ENCODE assay signal across 11 cellular contexts in the genomic region with DNA sequence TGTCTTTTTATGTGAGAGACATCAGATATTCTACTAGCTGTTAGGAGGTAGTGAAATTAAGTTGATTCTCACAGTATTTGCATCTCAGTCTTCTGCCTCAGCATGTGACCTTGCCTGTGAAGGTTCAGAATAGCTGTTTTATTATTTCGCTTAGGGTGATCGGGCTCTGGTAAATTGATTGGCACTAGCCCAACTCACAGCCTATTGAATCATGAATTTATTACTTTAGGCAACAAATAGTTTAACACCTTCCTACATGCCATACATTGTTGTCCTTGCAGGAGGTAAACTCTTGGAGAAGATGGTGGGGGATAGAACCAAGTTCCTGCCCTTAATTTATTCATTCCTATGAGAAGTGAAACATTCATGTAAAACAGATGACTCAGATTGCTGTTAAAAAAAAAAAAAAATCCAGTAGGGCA.
DNase-seq lines count a peak whose midpoint lies in the region; ATAC-seq and TF ChIP-seq lines count a peak whose summit lies in the region.
"Had no signal": no experiment of that assay in that cellular context is flagged by ENCODE, and none has a peak within 500 bp of the region (broad histone marks: within the 10 kb centered on the region; RNA-seq: fewer than 3 reads in every experiment).

No MANE protein-coding gene starts in this region.

- H3K4me1 Mint-ChIP-seq in Caco-2 (ENCODE audit: low read depth, unreplicated experiment), result peaks cover 8% of the 10 kb centered on the region

- no TSS peak for BruUV-seq in Caco-2 (replicated peaks; lab: Mats Ljungman, UMichigan)

- no peak overlapping the region for H3K27ac Mint-ChIP-seq in Caco-2 (ENCODE audit: unreplicated experiment)

- in situ Hi-C loops in astrocyte of the spinal cord (cut with HindIII; ENCODE audit: low sequenced_read_pairs), result loop anchor here (25.0 kb wide), 1 partner anchor 201 kb away; the partner anchor contains the start of gene NR4A2

- H3K36me3 Mint-ChIP-seq in Caco-2 (ENCODE audit: insufficient read depth, unreplicated experiment), result peaks cover 20% of the 10 kb centered on the region

- no peak overlapping the region for H3K27ac ChIP-seq in left ventricle myocardium inferior (replicated peaks)
- H3K27ac ChIP-seq: C4-2B, prostate gland had no signal

- TF ChIP-seq CTCF in GM10266 (IDR thresholded peaks at IDR 0.05; ENCODE audit: control insufficient read depth, insufficient read depth, low read depth, missing control alignments) (no peak), astrocyte of the spinal cord (IDR thresholded peaks at IDR 0.05; ENCODE audit: low read depth, low read length) (no peak), left ventricle myocardium inferior (IDR thresholded peaks at IDR 0.05; ENCODE audit: borderline replicate concordance) (no peak), Caco-2 (IDR thresholded peaks at IDR 0.05; ENCODE audit: insufficient read depth in 1 of 2, low read depth in 1 of 2, low read length in 1 of 2, severe bottlenecking in 1 of 2, unreplicated experiment in 1 of 2) (no peak)

- CTCF ChIA-PET in Caco-2 (lab: Charles Lee), result no interaction called here

- intact Hi-C loops in left ventricle myocardium inferior (cut with micrococcal nuclease), result no loop called here
- intact Hi-C loops in Caco-2 (cut with micrococcal nuclease; ENCODE audit: unreplicated experiment), result loop anchor here (5.0 kb wide), 1 partner anchor 354 kb away; no protein-coding TSS in a partner anchor

- POLR2A ChIA-PET in Caco-2 (lab: Charles Lee), result no interaction called here

- ATAC-seq in GM21390 (IDR thresholded peaks at IDR 0.05; ENCODE audit: unreplicated experiment), result peak; percentile 68
- ATAC-seq in HG03108 (IDR thresholded peaks at IDR 0.05; ENCODE audit: unreplicated experiment), result peak; percentile 49
- ATAC-seq: HCT116 had no signal

- peak; percentile 27 for DNase-seq in GM10266 (ENCODE audit: extremely low spot score)
- peak; percentile 43 for DNase-seq in astrocyte of the spinal cord (ENCODE audit: low read depth, low spot score)
- no peak for DNase-seq in left ventricle myocardium inferior
- no peak for DNase-seq in SIG-M5 (lab: John Stamatoyannopoulos, UW)
- DNase-seq in NCI-H187 (lab: John Stamatoyannopoulos, UW), result no peak
- DNase-seq in Caco-2, result no peak

- H3K27me3 Mint-ChIP-seq in Caco-2 (ENCODE audit: insufficient read depth, unreplicated experiment), result no peaks in the 10 kb centered on the region

- H3K4me1 ChIP-seq in left ventricle myocardium inferior (no peaks in the 10 kb centered on the region), Caco-2 (peaks cover 9% of the 10 kb centered on the region; the same call in 1 of the 2 replicates)
- H3K4me1 ChIP-seq: prostate gland had no signal

- no peak overlapping the region for H3K4me3 ChIP-seq in astrocyte of the spinal cord (ENCODE audit: low read depth, low read length)
- no peak overlapping the region for H3K4me3 ChIP-seq in left ventricle myocardium inferior
- no peak overlapping the region for H3K4me3 ChIP-seq in Caco-2 (ENCODE audit: low read depth, low read length)
- H3K4me3 ChIP-seq: prostate gland had no signal

- H3K9me3 Mint-ChIP-seq in Caco-2 (ENCODE audit: unreplicated experiment), result no peaks in the 10 kb centered on the region

- no peak overlapping the region for H3K4me3 Mint-ChIP-seq in Caco-2 (ENCODE audit: unreplicated experiment)

- H3K36me3 ChIP-seq in left ventricle myocardium inferior (peaks cover under 1% of the 10 kb centered on the region), Caco-2 (ENCODE audit: control insufficient read depth, insufficient read depth, low read length) (no peaks in the 10 kb centered on the region)
- H3K36me3 ChIP-seq: prostate gland had no signal

- H3K9me3 ChIP-seq in left ventricle myocardium inferior (replicated peaks) (peaks cover 8% of the 10 kb centered on the region), Caco-2 (no peaks in the 10 kb centered on the region)
- H3K9me3 ChIP-seq: prostate gland had no signal

- H3K27me3 ChIP-seq in left ventricle myocardium inferior (ENCODE audit: low read depth) (no peaks in the 10 kb centered on the region), Caco-2 (replicated peaks; ENCODE audit: control insufficient read depth, insufficient read depth, low read length) (no peaks in the 10 kb centered on the region)

Comparison
In these comparisons a context has a peak if more than half of its experiments do, and no peak if none do; other contexts are left out.
1. DNase-seq: peak in GM10266 (single experiment) and astrocyte of the spinal cord (single experiment); none in left ventricle myocardium inferior (single experiment), SIG-M5 (single experiment), NCI-H187 (0 of 2) and Caco-2 (0 of 2).